Comparison of ENCODE assay signal across 1 cellular context in the genomic region with DNA sequence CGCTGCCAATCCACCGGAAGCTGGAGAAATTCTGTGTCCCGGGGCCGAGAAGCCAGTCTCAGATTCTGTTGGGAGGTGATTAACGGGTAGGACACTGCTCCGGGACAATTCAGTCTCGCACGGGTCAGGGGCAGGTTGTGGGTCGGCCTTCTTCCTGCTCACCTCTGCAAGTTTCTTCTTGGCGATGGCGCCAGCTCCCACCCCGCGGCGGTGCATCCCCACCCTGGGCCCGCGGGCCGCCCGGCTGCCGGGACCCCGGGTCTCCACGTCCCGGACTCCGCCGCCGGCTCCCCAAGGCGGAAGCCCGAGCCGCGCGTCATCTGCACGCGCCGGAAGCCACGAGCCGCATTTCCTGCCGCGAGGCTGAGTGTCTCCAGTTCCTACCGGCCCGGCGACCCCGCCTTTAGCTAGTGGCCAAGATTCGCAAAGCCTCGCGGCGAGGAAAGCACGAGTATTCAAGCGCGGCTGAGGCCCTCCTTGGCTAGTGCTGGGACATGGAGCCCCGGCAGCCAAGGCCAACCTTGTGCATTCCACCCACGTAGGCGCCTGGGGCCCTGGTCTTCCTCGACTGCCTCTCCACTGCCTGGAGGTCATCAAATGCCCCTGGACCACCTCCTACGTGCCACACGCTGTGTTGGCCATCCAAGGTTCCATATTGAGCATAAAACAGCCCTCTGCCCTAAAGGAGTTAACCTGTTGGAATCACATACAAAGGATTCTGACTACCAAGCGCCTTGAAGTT.
TF ChIP-seq lines count a peak whose summit lies in the region.

A gene with protein sequence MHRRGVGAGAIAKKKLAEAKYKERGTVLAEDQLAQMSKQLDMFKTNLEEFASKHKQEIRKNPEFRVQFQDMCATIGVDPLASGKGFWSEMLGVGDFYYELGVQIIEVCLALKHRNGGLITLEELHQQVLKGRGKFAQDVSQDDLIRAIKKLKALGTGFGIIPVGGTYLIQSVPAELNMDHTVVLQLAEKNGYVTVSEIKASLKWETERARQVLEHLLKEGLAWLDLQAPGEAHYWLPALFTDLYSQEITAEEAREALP (minus strand): TSS at position 324 of the 742 bp plus-strand sequence. CDS start 108 bp downstream, at position 216.

TF ChIP-seq in IMR-90, 13 proteins besides CTCF, POLR2A, EP300 and RAD21 (continued from another document):
- TF ChIP-seq ELK1 (IDR thresholded peaks at IDR 0.05; ENCODE audit: borderline replicate concordance, low read depth, low read length): no peak
TF ChIP-seq in IMR-90: peak in this region for 3.
